ENCODE assay signal across 1 cellular context in the genomic region with DNA sequence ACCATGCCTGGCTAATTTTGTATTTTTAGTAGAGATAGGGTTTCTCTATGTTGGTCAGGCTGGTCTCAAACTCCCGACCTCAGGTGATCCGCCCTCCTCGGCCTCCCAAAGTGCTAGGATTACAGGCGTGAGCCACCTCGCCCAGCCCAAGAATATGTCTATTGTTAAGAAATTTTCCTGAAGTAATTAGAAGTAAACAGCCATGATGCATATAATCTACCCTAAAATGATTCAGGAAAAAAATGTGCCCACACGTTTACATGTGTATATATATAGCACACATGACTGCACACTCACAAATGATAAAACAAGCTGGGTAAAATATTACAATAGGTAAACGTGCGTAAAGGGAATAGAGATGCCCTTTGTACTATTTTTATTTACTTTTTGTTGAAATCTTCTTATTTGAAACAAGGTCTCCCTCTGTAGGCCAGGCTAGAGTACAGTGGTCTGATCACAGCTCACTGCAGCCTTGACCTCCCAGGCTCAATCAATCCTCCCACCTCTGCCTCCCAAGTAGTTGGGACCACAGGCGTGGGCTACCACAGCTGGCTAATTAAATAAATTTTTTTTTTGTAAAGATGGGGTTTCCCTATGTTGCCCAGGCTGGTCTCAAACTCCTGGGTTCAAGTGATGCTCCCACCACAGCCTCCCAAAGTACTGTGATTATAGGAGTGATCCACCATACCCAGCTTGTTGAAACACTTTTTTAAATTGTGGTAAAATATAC.
TF ChIP-seq lines count a peak whose summit lies in the region.

No MANE protein-coding gene starts in this region.

TF ChIP-seq in HepG2, 621 proteins besides CTCF, POLR2A, EP300 and RAD21 (continued from another document and continues in another):
- TF ChIP-seq, protein P1, sequence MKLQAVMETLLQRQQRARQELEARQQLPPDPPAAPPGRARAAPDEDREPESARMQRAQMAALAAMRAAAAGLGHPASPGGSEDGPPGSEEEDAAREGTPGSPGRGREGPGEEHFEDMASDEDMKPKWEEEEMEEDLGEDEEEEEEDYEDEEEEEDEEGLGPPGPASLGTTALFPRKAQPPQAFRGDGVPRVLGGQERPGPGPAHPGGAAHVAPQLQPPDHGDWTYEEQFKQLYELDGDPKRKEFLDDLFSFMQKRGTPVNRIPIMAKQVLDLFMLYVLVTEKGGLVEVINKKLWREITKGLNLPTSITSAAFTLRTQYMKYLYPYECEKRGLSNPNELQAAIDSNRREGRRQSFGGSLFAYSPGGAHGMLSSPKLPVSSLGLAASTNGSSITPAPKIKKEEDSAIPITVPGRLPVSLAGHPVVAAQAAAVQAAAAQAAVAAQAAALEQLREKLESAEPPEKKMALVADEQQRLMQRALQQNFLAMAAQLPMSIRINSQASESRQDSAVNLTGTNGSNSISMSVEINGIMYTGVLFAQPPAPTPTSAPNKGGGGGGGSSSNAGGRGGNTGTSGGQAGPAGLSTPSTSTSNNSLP (IDR thresholded peaks at IDR 0.05; ENCODE audit: low read depth, low read length): peak; percentile 99
- TF ChIP-seq IRF2 (CRISPR knock-in tag; IDR thresholded peaks at IDR 0.05) (peak; percentile 65; the same call in 1 of the 2 replicates), KAT8 (CRISPR knock-in tag; IDR thresholded peaks at IDR 0.05) (peak; percentile 80), ZSCAN9 (CRISPR knock-in tag; IDR thresholded peaks at IDR 0.05; ENCODE audit: borderline replicate concordance) (peak; percentile 52; the same call in 1 of the 2 replicates), ZNF543 (CRISPR knock-in tag; IDR thresholded peaks at IDR 0.05) (peak; percentile 44; the same call in 1 of the 2 replicates), MIER3 (CRISPR knock-in tag; IDR thresholded peaks at IDR 0.05; ENCODE audit: borderline replicate concordance) (peak; percentile 76; the same call in 1 of the 2 replicates), ZNF883 (CRISPR knock-in tag; IDR thresholded peaks at IDR 0.05; ENCODE audit: not compliant biosample characterization) (peak; percentile 30), KMT2B (CRISPR knock-in tag; IDR thresholded peaks at IDR 0.05) (peak; percentile 60; the same call in 1 of the 2 replicates), NFIC (IDR thresholded peaks at IDR 0.05; ENCODE audit: low read length) (peak; percentile 57; the same call in 1 of the 2 replicates), KDM6A (CRISPR knock-in tag; IDR thresholded peaks at IDR 0.05; ENCODE audit: low read depth) (peak; percentile 51; the same call in 1 of the 2 replicates), MEIS1 (CRISPR knock-in tag; IDR thresholded peaks at IDR 0.05; ENCODE audit: borderline replicate concordance) (peak; percentile 85; the same call in 1 of the 2 replicates), ADNP (CRISPR knock-in tag; IDR thresholded peaks at IDR 0.05) (0 out of 2 replicates have a peak, but pooled peaks have one; percentile 74), ZNF44 (CRISPR knock-in tag; IDR thresholded peaks at IDR 0.05) (peak; percentile 30; the same call in 1 of the 2 replicates), KDM4B (CRISPR knock-in tag; IDR thresholded peaks at IDR 0.05) (0 out of 2 replicates have a peak, but pooled peaks have one; percentile 36), SATB2 (CRISPR knock-in tag; IDR thresholded peaks at IDR 0.05) (0 out of 2 replicates have a peak, but pooled peaks have one; percentile 37), MEF2D (CRISPR knock-in tag; IDR thresholded peaks at IDR 0.05) (peak; percentile 88), ZNF441 (CRISPR knock-in tag; IDR thresholded peaks at IDR 0.05; ENCODE audit: borderline replicate concordance) (0 out of 2 replicates have a peak, but pooled peaks have one; percentile 30), ZBTB20 (CRISPR knock-in tag; IDR thresholded peaks at IDR 0.05; ENCODE audit: borderline replicate concordance, low read depth) (peak; percentile 66), STAT5B (CRISPR knock-in tag; IDR thresholded peaks at IDR 0.05) (peak; percentile 11; the same call in 1 of the 2 replicates), YEATS4 (CRISPR knock-in tag; IDR thresholded peaks at IDR 0.05; ENCODE audit: borderline replicate concordance) (peak; percentile 82), HDAC2 (CRISPR knock-in tag; IDR thresholded peaks at IDR 0.05) (peak; percentile 79), ZNF292 (CRISPR knock-in tag; IDR thresholded peaks at IDR 0.05; ENCODE audit: borderline replicate concordance, low read depth) (peak; percentile 73; the same call in 1 of the 2 replicates)
- TF ChIP-seq, protein P2, sequence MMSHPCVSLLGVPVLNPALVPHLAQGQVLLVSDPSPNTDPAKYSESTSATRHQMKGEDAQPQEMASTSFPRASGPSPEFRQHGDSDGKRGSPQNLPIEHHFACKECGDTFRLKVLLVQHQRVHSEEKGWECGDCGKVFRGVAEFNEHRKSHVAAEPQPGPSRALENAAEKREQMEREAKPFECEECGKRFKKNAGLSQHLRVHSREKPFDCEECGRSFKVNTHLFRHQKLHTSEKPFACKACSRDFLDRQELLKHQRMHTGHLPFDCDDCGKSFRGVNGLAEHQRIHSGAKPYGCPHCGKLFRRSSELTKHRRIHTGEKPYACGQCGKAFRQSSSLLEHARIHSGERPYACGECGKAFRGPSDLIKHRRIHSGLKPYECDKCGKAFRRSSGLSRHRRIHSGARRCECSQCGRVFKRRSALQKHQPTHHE (CRISPR knock-in tag; IDR thresholded peaks at IDR 0.05; ENCODE audit: borderline replicate concordance): 0 out of 2 replicates have a peak, but pooled peaks have one; percentile 66
- TF ChIP-seq, protein P3, sequence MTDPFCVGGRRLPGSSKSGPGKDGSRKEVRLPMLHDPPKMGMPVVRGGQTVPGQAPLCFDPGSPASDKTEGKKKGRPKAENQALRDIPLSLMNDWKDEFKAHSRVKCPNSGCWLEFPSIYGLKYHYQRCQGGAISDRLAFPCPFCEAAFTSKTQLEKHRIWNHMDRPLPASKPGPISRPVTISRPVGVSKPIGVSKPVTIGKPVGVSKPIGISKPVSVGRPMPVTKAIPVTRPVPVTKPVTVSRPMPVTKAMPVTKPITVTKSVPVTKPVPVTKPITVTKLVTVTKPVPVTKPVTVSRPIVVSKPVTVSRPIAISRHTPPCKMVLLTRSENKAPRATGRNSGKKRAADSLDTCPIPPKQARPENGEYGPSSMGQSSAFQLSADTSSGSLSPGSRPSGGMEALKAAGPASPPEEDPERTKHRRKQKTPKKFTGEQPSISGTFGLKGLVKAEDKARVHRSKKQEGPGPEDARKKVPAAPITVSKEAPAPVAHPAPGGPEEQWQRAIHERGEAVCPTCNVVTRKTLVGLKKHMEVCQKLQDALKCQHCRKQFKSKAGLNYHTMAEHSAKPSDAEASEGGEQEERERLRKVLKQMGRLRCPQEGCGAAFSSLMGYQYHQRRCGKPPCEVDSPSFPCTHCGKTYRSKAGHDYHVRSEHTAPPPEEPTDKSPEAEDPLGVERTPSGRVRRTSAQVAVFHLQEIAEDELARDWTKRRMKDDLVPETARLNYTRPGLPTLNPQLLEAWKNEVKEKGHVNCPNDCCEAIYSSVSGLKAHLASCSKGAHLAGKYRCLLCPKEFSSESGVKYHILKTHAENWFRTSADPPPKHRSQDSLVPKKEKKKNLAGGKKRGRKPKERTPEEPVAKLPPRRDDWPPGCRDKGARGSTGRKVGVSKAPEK (CRISPR knock-in tag; IDR thresholded peaks at IDR 0.05; ENCODE audit: borderline replicate concordance): peak; percentile 68; the same call in 1 of the 2 replicates
- TF ChIP-seq, protein P4, sequence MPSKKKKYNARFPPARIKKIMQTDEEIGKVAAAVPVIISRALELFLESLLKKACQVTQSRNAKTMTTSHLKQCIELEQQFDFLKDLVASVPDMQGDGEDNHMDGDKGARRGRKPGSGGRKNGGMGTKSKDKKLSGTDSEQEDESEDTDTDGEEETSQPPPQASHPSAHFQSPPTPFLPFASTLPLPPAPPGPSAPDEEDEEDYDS (CRISPR knock-in tag; IDR thresholded peaks at IDR 0.05): 0 out of 2 replicates have a peak, but pooled peaks have one; percentile 14
- TF ChIP-seq, protein P5, sequence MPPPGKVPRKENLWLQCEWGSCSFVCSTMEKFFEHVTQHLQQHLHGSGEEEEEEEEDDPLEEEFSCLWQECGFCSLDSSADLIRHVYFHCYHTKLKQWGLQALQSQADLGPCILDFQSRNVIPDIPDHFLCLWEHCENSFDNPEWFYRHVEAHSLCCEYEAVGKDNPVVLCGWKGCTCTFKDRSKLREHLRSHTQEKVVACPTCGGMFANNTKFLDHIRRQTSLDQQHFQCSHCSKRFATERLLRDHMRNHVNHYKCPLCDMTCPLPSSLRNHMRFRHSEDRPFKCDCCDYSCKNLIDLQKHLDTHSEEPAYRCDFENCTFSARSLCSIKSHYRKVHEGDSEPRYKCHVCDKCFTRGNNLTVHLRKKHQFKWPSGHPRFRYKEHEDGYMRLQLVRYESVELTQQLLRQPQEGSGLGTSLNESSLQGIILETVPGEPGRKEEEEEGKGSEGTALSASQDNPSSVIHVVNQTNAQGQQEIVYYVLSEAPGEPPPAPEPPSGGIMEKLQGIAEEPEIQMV (CRISPR knock-in tag; IDR thresholded peaks at IDR 0.05; ENCODE audit: low read depth): 0 out of 2 replicates have a peak, but pooled peaks have one; percentile 69
- TF ChIP-seq, protein P6, sequence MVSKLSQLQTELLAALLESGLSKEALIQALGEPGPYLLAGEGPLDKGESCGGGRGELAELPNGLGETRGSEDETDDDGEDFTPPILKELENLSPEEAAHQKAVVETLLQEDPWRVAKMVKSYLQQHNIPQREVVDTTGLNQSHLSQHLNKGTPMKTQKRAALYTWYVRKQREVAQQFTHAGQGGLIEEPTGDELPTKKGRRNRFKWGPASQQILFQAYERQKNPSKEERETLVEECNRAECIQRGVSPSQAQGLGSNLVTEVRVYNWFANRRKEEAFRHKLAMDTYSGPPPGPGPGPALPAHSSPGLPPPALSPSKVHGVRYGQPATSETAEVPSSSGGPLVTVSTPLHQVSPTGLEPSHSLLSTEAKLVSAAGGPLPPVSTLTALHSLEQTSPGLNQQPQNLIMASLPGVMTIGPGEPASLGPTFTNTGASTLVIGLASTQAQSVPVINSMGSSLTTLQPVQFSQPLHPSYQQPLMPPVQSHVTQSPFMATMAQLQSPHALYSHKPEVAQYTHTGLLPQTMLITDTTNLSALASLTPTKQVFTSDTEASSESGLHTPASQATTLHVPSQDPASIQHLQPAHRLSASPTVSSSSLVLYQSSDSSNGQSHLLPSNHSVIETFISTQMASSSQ (IDR thresholded peaks at IDR 0.05; ENCODE audit: low read depth): peak; percentile 10; the same call in 1 of the 2 replicates
- TF ChIP-seq, protein P6 (CRISPR knock-in tag; IDR thresholded peaks at IDR 0.05; ENCODE audit: borderline replicate concordance): peak; percentile 77
- TF ChIP-seq, protein P7, sequence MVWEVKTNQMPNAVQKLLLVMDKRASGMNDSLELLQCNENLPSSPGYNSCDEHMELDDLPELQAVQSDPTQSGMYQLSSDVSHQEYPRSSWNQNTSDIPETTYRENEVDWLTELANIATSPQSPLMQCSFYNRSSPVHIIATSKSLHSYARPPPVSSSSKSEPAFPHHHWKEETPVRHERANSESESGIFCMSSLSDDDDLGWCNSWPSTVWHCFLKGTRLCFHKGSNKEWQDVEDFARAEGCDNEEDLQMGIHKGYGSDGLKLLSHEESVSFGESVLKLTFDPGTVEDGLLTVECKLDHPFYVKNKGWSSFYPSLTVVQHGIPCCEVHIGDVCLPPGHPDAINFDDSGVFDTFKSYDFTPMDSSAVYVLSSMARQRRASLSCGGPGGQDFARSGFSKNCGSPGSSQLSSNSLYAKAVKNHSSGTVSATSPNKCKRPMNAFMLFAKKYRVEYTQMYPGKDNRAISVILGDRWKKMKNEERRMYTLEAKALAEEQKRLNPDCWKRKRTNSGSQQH (CRISPR knock-in tag; IDR thresholded peaks at IDR 0.05; ENCODE audit: low read depth): peak; percentile 38; the same call in 1 of the 2 replicates
- TF ChIP-seq, protein P8, sequence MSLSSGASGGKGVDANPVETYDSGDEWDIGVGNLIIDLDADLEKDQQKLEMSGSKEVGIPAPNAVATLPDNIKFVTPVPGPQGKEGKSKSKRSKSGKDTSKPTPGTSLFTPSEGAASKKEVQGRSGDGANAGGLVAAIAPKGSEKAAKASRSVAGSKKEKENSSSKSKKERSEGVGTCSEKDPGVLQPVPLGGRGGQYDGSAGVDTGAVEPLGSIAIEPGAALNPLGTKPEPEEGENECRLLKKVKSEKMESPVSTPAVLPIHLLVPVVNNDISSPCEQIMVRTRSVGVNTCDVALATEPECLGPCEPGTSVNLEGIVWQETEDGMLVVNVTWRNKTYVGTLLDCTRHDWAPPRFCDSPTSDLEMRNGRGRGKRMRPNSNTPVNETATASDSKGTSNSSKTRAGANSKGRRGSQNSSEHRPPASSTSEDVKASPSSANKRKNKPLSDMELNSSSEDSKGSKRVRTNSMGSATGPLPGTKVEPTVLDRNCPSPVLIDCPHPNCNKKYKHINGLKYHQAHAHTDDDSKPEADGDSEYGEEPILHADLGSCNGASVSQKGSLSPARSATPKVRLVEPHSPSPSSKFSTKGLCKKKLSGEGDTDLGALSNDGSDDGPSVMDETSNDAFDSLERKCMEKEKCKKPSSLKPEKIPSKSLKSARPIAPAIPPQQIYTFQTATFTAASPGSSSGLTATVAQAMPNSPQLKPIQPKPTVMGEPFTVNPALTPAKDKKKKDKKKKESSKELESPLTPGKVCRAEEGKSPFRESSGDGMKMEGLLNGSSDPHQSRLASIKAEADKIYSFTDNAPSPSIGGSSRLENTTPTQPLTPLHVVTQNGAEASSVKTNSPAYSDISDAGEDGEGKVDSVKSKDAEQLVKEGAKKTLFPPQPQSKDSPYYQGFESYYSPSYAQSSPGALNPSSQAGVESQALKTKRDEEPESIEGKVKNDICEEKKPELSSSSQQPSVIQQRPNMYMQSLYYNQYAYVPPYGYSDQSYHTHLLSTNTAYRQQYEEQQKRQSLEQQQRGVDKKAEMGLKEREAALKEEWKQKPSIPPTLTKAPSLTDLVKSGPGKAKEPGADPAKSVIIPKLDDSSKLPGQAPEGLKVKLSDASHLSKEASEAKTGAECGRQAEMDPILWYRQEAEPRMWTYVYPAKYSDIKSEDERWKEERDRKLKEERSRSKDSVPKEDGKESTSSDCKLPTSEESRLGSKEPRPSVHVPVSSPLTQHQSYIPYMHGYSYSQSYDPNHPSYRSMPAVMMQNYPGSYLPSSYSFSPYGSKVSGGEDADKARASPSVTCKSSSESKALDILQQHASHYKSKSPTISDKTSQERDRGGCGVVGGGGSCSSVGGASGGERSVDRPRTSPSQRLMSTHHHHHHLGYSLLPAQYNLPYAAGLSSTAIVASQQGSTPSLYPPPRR (CRISPR knock-in tag; IDR thresholded peaks at IDR 0.05; ENCODE audit: borderline replicate concordance): peak; percentile 77
